1 cellular context compared by ENCODE assay signal in the genomic region with DNA sequence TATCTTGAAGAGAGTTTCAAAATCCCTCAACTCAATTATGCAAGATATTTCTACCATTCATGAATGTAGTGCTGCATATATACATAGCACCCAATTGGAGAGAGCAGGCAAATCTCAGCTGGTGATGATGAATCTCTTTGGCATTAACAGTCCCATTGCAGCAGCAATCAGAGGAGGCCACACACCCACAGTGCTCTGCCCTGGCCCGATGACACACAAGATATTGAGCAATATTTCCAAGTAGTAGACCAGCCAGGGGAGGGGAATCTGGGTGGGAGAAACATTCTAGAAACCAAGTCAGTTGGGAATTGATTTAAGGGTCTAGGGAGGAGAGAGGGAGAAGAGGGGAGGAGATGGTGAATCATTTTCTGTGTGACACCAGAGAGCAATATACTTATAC.
TF ChIP-seq lines count a peak whose summit lies in the region.

No MANE protein-coding gene starts in this region.

TF ChIP-seq in SK-N-SH, 30 proteins besides CTCF, POLR2A, EP300 and RAD21 (continued from another document):
- TF ChIP-seq, protein P1, sequence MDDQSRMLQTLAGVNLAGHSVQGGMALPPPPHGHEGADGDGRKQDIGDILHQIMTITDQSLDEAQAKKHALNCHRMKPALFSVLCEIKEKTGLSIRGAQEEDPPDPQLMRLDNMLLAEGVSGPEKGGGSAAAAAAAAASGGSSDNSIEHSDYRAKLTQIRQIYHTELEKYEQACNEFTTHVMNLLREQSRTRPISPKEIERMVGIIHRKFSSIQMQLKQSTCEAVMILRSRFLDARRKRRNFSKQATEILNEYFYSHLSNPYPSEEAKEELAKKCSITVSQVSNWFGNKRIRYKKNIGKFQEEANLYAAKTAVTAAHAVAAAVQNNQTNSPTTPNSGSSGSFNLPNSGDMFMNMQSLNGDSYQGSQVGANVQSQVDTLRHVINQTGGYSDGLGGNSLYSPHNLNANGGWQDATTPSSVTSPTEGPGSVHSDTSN (IDR thresholded peaks at IDR 0.05), result peak; percentile 60; the same call in 1 of the 2 replicates
- TF ChIP-seq, protein P2, sequence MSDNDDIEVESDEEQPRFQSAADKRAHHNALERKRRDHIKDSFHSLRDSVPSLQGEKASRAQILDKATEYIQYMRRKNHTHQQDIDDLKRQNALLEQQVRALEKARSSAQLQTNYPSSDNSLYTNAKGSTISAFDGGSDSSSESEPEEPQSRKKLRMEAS (IDR thresholded peaks at IDR 0.05; ENCODE audit: low read depth), result no peak
- TF ChIP-seq GATA2 (CRISPR knock-in tag; IDR thresholded peaks at IDR 0.05), result no peak
- TF ChIP-seq EZH2phosphoT487 (IDR thresholded peaks at IDR 0.05; ENCODE audit: borderline replicate concordance, low read depth), result no peak
- TF ChIP-seq TAF1 (IDR thresholded peaks at IDR 0.05; ENCODE audit: borderline replicate concordance, low read depth, low read length), result no peak
- no peak for TF ChIP-seq NRF1 (IDR thresholded peaks at IDR 0.05; ENCODE audit: low read depth, low read length)
- no peak for TF ChIP-seq USF1 (IDR thresholded peaks at IDR 0.05; ENCODE audit: borderline replicate concordance, low read depth)
- TF ChIP-seq YY1 (IDR thresholded peaks at IDR 0.05; ENCODE audit: low read depth), result no peak
- no peak for TF ChIP-seq SIN3A (IDR thresholded peaks at IDR 0.05; ENCODE audit: borderline replicate concordance, low read depth, low read length)
- no peak for TF ChIP-seq ZBTB33 (IDR thresholded peaks at IDR 0.05; ENCODE audit: borderline replicate concordance, low read depth)
- TF ChIP-seq, protein P3, sequence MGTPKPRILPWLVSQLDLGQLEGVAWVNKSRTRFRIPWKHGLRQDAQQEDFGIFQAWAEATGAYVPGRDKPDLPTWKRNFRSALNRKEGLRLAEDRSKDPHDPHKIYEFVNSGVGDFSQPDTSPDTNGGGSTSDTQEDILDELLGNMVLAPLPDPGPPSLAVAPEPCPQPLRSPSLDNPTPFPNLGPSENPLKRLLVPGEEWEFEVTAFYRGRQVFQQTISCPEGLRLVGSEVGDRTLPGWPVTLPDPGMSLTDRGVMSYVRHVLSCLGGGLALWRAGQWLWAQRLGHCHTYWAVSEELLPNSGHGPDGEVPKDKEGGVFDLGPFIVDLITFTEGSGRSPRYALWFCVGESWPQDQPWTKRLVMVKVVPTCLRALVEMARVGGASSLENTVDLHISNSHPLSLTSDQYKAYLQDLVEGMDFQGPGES (IDR thresholded peaks at IDR 0.05; ENCODE audit: low read depth, low read length), result no peak
